ENCODE assay signal across 29 cellular contexts in the genomic region with DNA sequence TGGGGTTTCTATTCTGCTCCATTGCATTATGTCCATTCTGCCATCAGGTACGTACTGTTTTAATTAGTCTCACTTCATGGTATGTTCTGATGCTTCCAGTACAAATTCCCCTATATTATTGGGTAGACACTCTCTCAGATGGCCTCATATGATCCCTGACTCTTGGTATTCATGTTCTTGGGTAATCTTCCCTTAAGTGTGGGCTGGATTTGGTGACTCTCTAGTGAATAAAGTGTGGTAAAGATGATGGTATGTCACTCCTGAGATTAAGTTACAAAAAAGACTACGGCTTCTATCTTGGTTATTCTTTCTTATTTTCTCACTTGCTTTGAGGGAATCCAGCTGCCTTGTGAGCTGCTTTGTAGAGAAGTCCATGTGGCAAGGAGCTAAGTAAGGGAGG.
"Had no signal": no experiment of that assay in that cellular context is flagged by ENCODE, and none has a peak within 500 bp of the region (broad histone marks: within the 10 kb centered on the region; RNA-seq: fewer than 3 reads in every experiment).

No MANE protein-coding gene starts in this region.

- H3K9me3 ChIP-seq: colonic mucosa, gastroesophageal sphincter, neutrophil, ovary, sigmoid colon, stomach, thyroid gland, upper lobe of right lung had no signal

- H3K79me2 ChIP-seq: hepatocyte had no signal

- H3K4me1 ChIP-seq: colonic mucosa, gastroesophageal sphincter, sigmoid colon, stomach, thyroid gland, upper lobe of right lung had no signal

- H3K27me3 ChIP-seq: cardiac muscle cell, colonic mucosa, dorsolateral prefrontal cortex, gastroesophageal sphincter, neutrophil, ovary, sigmoid colon, thyroid gland, upper lobe of right lung had no signal

- H3K4me3 ChIP-seq: cardiac muscle cell, colonic mucosa, dorsolateral prefrontal cortex, gastroesophageal sphincter, hepatocyte, ovary, sigmoid colon, stomach, thyroid gland, upper lobe of right lung had no signal

- H3K27ac ChIP-seq: cardiac muscle cell, colonic mucosa, dorsolateral prefrontal cortex, gastroesophageal sphincter, hepatocyte, neutrophil, ovary, sigmoid colon, stomach, thyroid gland, upper lobe of right lung had no signal

- DNase-seq: activated CD4-positive, alpha-beta memory T cell treated with anti-CD3 and anti-CD28 coated beads, Interleukin-2, amount 10 ng/mL, durations not matched to agents 7 days and 5 days; activated CD4-positive, alpha-beta T cell treated with anti-CD3 and anti-CD28 coated beads, Interleukin-2, amount 10 ng/mL, durations not matched to agents 7 days and 5 days; activated CD4-positive, CD25-positive, alpha-beta regulatory T cell treated with anti-CD3 and anti-CD28 coated beads, Interleukin-2, amount 50 U/mL, for 72 hours; activated CD8-positive, alpha-beta memory T cell treated with anti-CD3 and anti-CD28 coated beads, Interleukin-2, amount 50 U/mL, for 48 hours; activated gamma-delta T cell treated with Interleukin-2 at 50 U/mL for 16 hours; activated naive CD8-positive, alpha-beta T cell treated with anti-CD3 and anti-CD28 coated beads, Interleukin-2, amount 50 U/mL, for 24 hours; activated T-cell treated with anti-CD3 and anti-CD28 coated beads, Interleukin-2, amount 50 U/mL, for 24 hours; cerebellar nuclear complex; colonic mucosa; dorsolateral prefrontal cortex; effector memory CD4-positive, alpha-beta T cell; left cardiac atrium; left ventricle myocardium superior; nephron progenitor cell; ovary; retina; sigmoid colon; stimulated activated CD4-positive, alpha-beta T cell treated with anti-CD3 and anti-CD28 coated beads, Interleukin-15, amount 100 ng/mL, for 24 hours; stimulated activated CD4-positive, alpha-beta T cell treated with anti-CD3 and anti-CD28 coated beads, Interleukin-2, amount 100 ng/mL, for 24 hours; stimulated activated naive B cell treated with anti-CD40 and anti-IgM and Interleukin-4, amounts not matched to agents 10 μg/mL and 1 μg/mL and 100 μg/mL, for 72 hours; stomach; T-helper 17 cell; T1000; thyroid gland; upper lobe of right lung had no signal

- H3K4me2 ChIP-seq: hepatocyte had no signal

- H3K36me3 ChIP-seq: cardiac muscle cell, colonic mucosa, gastroesophageal sphincter, neutrophil, ovary, sigmoid colon, stomach, thyroid gland, upper lobe of right lung had no signal

- H2AFZ ChIP-seq: hepatocyte had no signal
